In genomic region chr5:30156156-30156555, GRCh38 we compare ENCODE assay signal across 25 cellular contexts.
"Had no signal": no experiment of that assay in that cellular context is flagged by ENCODE, and none has a peak within 500 bp of the region (broad histone marks: within the 10 kb centered on the region; RNA-seq: fewer than 3 reads in every experiment).

No MANE protein-coding gene starts in this region.

- ATAC-seq: activated CD4-positive, alpha-beta T cell treated with anti-CD3 and anti-CD28 coated beads for 36 hours; activated naive CD4-positive, alpha-beta T cell treated with anti-CD3 and anti-CD28 coated beads, Interleukin-2, amount 50 U/mL, for 72 hours; activated T-helper 17 cell treated with anti-CD3 and anti-CD28 coated beads, Interleukin-2, amount 50 U/mL, for 72 hours; left lobe of liver; lower lobe of right lung; mucosa of descending colon; right lobe of liver; stimulated activated naive CD8-positive, alpha-beta T cell treated with anti-CD3 and anti-CD28 coated beads, Interleukin-15, amount 100 ng/mL, for 72 hours; WTC11 had no signal

- H3K36me3 ChIP-seq: ascending aorta, lower lobe of right lung, right lobe of liver, tibial artery had no signal

- H3K4me3 ChIP-seq: ascending aorta, coronary artery, lower lobe of right lung, mucosa of descending colon, right lobe of liver, skin epidermis, tibial artery had no signal

- H3K4me1 ChIP-seq: ascending aorta, lower lobe of right lung, right lobe of liver, tibial artery had no signal

- DNase-seq: activated CD4-positive, alpha-beta T cell treated with anti-CD3 and anti-CD28 coated beads for 36 hours; activated CD4-positive, alpha-beta T cell treated with anti-CD3 and anti-CD28 coated beads, Interleukin-2, amount 50 U/mL, for 4 hours; activated CD8-positive, alpha-beta memory T cell treated with anti-CD3 and anti-CD28 coated beads for 24 hours; activated CD8-positive, alpha-beta memory T cell treated with anti-CD3 and anti-CD28 coated beads, Interleukin-2, amount 50 U/mL, for 4 hours; activated T-cell treated with anti-CD3 and anti-CD28 coated beads, Interleukin-2, amount 50 U/mL, for 24 hours; cerebellar nuclear complex; endodermal cell; immature natural killer cell; lower lobe of right lung; mesendoderm; mucosa of descending colon; occipital lobe; right lobe of liver; stimulated activated CD4-positive, alpha-beta T cell treated with anti-CD3 and anti-CD28 coated beads, Interleukin-1b, Interleukin-23, amount 100 ng/mL, for 48 hours; stimulated activated naive CD8-positive, alpha-beta T cell treated with anti-CD3 and anti-CD28 coated beads, Interleukin-15, amount 100 ng/mL, for 72 hours; T1000; tibial artery had no signal

- H3K27ac ChIP-seq: ascending aorta, coronary artery, epithelial cell of prostate, lower lobe of right lung, right lobe of liver, skin epidermis, tibial artery had no signal

- H3K27me3 ChIP-seq: ascending aorta, right lobe of liver, tibial artery had no signal

- H3K9me3 ChIP-seq: ascending aorta, lower lobe of right lung, right lobe of liver, tibial artery had no signal
